ENCODE assay signal across 9 cellular contexts in the genomic region with DNA sequence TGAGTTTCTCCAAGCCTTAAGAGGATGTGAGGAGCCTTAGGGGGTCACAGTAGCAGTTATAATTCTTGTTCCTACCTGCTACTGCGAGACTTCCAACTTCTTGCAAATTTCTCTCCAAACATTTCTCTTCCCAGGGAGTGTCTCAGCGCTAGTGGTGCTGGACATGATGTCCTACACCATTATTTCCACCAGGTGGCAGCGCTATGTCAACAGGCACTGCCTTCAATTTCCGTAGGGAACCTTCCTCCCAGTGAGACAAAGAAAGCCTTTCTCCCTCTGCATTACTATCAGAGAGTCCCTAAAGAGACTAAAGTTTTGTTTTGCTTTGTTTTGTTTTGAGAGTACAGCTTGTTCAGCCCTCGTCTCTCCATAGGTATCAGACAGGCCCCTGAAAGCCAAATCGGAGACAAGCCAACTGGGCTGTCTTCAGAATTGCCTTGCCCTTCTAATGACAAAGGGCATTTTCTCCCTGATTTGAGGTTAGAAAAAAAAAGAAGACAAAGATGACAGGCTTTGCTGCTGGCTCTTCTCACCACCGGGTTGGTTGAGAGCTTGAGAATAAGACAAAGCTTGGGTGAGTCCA. TPM values are rescaled to one million over a fixed set of nuclear protein-coding genes. Genes with fewer than 3 reads are reported as not detected.
A peak's percentile ranks its signal among the peaks of the same experiment; 100 is the strongest.
DNase-seq lines count a peak whose midpoint lies in the region; ATAC-seq and TF ChIP-seq lines count a peak whose summit lies in the region.
"Had no signal": no experiment of that assay in that cellular context is flagged by ENCODE, and none has a peak within 500 bp of the region (broad histone marks: within the 10 kb centered on the region; RNA-seq: fewer than 3 reads in every experiment).

No MANE protein-coding gene starts in this region.

- H3K36me3 Mint-ChIP-seq in effector memory CD8-positive, alpha-beta T cell (ENCODE audit: insufficient read depth) = peaks cover 5% of the 10 kb centered on the region

- ATAC-seq in effector memory CD8-positive, alpha-beta T cell (replicated peaks) = peak; percentile 42
- ATAC-seq in lower lobe of right lung = peak; percentile 81 to 83
- ATAC-seq in GM18870 (IDR thresholded peaks at IDR 0.05; ENCODE audit: unreplicated experiment) = no peak

- TF ChIP-seq CTCF in HFF-Myc (IDR thresholded peaks at IDR 0.05; ENCODE audit: low read depth, low read length, missing control alignments) (peak; percentile 78), WI38 (IDR thresholded peaks at IDR 0.05; ENCODE audit: low read depth, low read length) (peak; percentile 71), lower lobe of right lung (IDR thresholded peaks at IDR 0.05) (peak; percentile 88)

- no peaks in the 10 kb centered on the region for H3K4me1 Mint-ChIP-seq in effector memory CD8-positive, alpha-beta T cell (ENCODE audit: low read depth in 2 of 2)
- H3K4me1 Mint-ChIP-seq: activated naive CD4-positive, alpha-beta T cell treated with anti-CD3 and anti-CD28 coated beads, Interleukin-2, amount 50 U/mL, for 24 hours had no signal

- no peaks in the 10 kb centered on the region for H3K27me3 Mint-ChIP-seq in effector memory CD8-positive, alpha-beta T cell
- H3K27me3 Mint-ChIP-seq: activated naive CD4-positive, alpha-beta T cell treated with anti-CD3 and anti-CD28 coated beads, Interleukin-2, amount 50 U/mL, for 24 hours had no signal

- intact Hi-C loops in lower lobe of right lung (cut with DNase I) = no loop called here

- H3K36me3 ChIP-seq in lower lobe of right lung = no peaks in the 10 kb centered on the region

- H3K4me3 Mint-ChIP-seq in effector memory CD8-positive, alpha-beta T cell = no peak overlapping the region
- H3K4me3 Mint-ChIP-seq: activated naive CD4-positive, alpha-beta T cell treated with anti-CD3 and anti-CD28 coated beads, Interleukin-2, amount 50 U/mL, for 24 hours had no signal

- no peak overlapping the region for H3K27ac Mint-ChIP-seq in effector memory CD8-positive, alpha-beta T cell
- H3K27ac Mint-ChIP-seq: activated naive CD4-positive, alpha-beta T cell treated with anti-CD3 and anti-CD28 coated beads, Interleukin-2, amount 50 U/mL, for 24 hours had no signal

- peaks cover 25% of the 10 kb centered on the region for H3K4me1 ChIP-seq in lower lobe of right lung

- no peaks in the 10 kb centered on the region for H3K27me3 ChIP-seq in lower lobe of right lung (ENCODE audit: low read depth)

- DNase-seq in Daoy (ENCODE audit: low read depth) (peak; percentile 82), HFF-Myc (ENCODE audit: extremely low read depth, low read depth) (peak; percentile 67), NCI-H2107 treated with DMSO at 0.1 percent for 48 hours (lab: John Stamatoyannopoulos, UW; ENCODE audit: unreplicated experiment) (peak; percentile 78), lower lobe of right lung (no peak), stromal cell of bone marrow (ENCODE audit: low read depth) (peak; percentile 54)
- DNase-seq in effector memory CD8-positive, alpha-beta T cell = peak; percentile 7 to 24 (median 8)

- H3K9me3 ChIP-seq in lower lobe of right lung = no peaks in the 10 kb centered on the region

- peak overlapping the region; percentile 21 for H3K27ac ChIP-seq in lower lobe of right lung

- H3K9me3 Mint-ChIP-seq in effector memory CD8-positive, alpha-beta T cell = no peaks in the 10 kb centered on the region
- H3K9me3 Mint-ChIP-seq: activated naive CD4-positive, alpha-beta T cell treated with anti-CD3 and anti-CD28 coated beads, Interleukin-2, amount 50 U/mL, for 24 hours had no signal

- no peak overlapping the region for H3K4me3 ChIP-seq in HFF-Myc (replicated peaks; ENCODE audit: low read depth, low read length)
- H3K4me3 ChIP-seq in WI38 (ENCODE audit: low read depth, low read length) = no peak overlapping the region
- H3K4me3 ChIP-seq in lower lobe of right lung = no peak overlapping the region

RNA-seq across cellular contexts. Expression of a gene that starts 44.2 kb away (rescaled TPM):
- total RNA-seq in Daoy (2014; rRNA removed; shearing (Covaris generic)) = 153 and 195 TPM in 2 replicates
- 28.8 TPM for total RNA-seq in lower lobe of right lung

RNA-seq across cellular contexts. Expression of a gene that starts 45.8 kb away (rescaled TPM):
- 150 and 222 TPM in 2 replicates for total RNA-seq in Daoy (2014; rRNA removed; shearing (Covaris generic))
- total RNA-seq in lower lobe of right lung = 67.7 TPM
